ENCODE assay signal across 13 cellular contexts in the genomic region with DNA sequence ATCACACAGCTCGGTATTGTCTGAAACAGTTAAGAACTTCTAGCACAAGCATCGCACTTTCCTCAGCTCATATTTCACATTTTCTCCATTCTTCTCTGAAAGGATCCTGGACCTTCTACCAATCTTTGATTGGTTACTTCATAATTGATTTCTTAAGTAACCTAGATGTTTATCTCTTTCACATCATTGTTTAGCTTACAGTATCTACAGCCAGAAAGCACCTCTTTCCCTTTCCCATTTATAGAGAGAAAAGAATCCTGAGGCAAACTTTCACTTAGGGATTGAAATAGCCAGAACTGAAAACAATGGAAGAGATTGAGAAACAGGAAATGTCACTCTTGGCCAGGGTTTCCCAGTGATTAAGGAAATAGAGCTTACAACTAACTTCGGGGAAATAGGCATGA. TPM values are rescaled to one million over a fixed set of nuclear protein-coding genes. Genes with fewer than 3 reads are reported as not detected.
DNase-seq lines count a peak whose midpoint lies in the region; ATAC-seq and TF ChIP-seq lines count a peak whose summit lies in the region.
"Had no signal": no experiment of that assay in that cellular context is flagged by ENCODE, and none has a peak within 500 bp of the region (broad histone marks: within the 10 kb centered on the region; RNA-seq: fewer than 3 reads in every experiment).

No MANE protein-coding gene starts in this region.

- H3K9me3 ChIP-seq in RWPE2 (ENCODE audit: severe bottlenecking) (no peaks in the 10 kb centered on the region), esophagus squamous epithelium (no peaks in the 10 kb centered on the region), mucosa of stomach (ENCODE audit: control insufficient read depth, low read length) (no peaks in the 10 kb centered on the region), transverse colon (no peaks in the 10 kb centered on the region)

- TF ChIP-seq CTCF in RWPE2 (IDR thresholded peaks at IDR 0.05; ENCODE audit: poor library complexity, severe bottlenecking) (no peak), esophagus squamous epithelium (IDR thresholded peaks at IDR 0.05) (no peak), transverse colon (IDR thresholded peaks at IDR 0.05) (no peak)

- H3K4me3 ChIP-seq in RWPE2 (ENCODE audit: severe bottlenecking), result no peak overlapping the region
- peak overlapping the region in 3 of 4 donors; percentile 2 to 64 (median 41) for H3K4me3 ChIP-seq in esophagus squamous epithelium
- no peak overlapping the region for H3K4me3 ChIP-seq in mucosa of stomach (ENCODE audit: low read length)
- peak overlapping the region in 1 of 4 donors; percentile 30 for H3K4me3 ChIP-seq in transverse colon

- in situ Hi-C loops in transverse colon (cut with MboI; ENCODE audit: low pct_ligation_motif_present in 1 of 4, low pct_unique_long_range_greater_than_20kb in 1 of 4, low sequenced_read_pairs in 3 of 4), result no loop called here

- TF ChIP-seq EP300 in transverse colon (IDR thresholded peaks at IDR 0.05; ENCODE audit: low read depth), result no peak

- H3K4me1 ChIP-seq in RWPE2 (ENCODE audit: insufficient read depth, poor library complexity, severe bottlenecking), result peaks cover 9% of the 10 kb centered on the region
- H3K4me1 ChIP-seq in esophagus squamous epithelium, result peaks cover 0 to 87% (median 30%) of the 10 kb centered on the region in 3 donors
- no peaks in the 10 kb centered on the region for H3K4me1 ChIP-seq in mucosa of stomach (ENCODE audit: control insufficient read depth, insufficient read depth, low read length)
- peaks cover 0 to 21% (median 7%) of the 10 kb centered on the region in 4 donors for H3K4me1 ChIP-seq in transverse colon

- intact Hi-C loops in esophagus squamous epithelium (cut with DNase I) (no loop called here), transverse colon (cut with DNase I; ENCODE audit: low total_unique reads) (no loop called here)

- H3K9ac ChIP-seq in mucosa of stomach (ENCODE audit: low read length), result peak overlapping the region; percentile 33

- 5% methylated on average over 3 of the region's 3 CpGs for WGBS in esophagus squamous epithelium, 2 donors
- WGBS in transverse colon (ENCODE audit: low coverage in 1 of 2), 2 donors, result 31 to 39% methylated on average over 3 of the region's 3 CpGs

- ATAC-seq in RWPE2 (ENCODE audit: low read depth), result peak; percentile 85

- DNase-seq in RWPE2 (ENCODE audit: low spot score), result no peak
- no peak for DNase-seq in esophagus squamous epithelium (lab: John Stamatoyannopoulos, UW)
- no peak for DNase-seq in transverse colon
- no peak for DNase-seq in NCI-H146 treated with DMSO at 0.1 percent for 48 hours (lab: John Stamatoyannopoulos, UW; ENCODE audit: unreplicated experiment)
- DNase-seq in NCI-H748 (lab: John Stamatoyannopoulos, UW; ENCODE audit: unreplicated experiment), result no peak
- DNase-seq in GF-D8 (lab: John Stamatoyannopoulos, UW), result no peak
- DNase-seq in glomerular visceral epithelial cell (ENCODE audit: extremely low spot score), result no peak
- DNase-seq: activated CD4-positive, CD25-positive, alpha-beta regulatory T cell; activated naive CD4-positive, alpha-beta T cell treated with anti-CD3 and anti-CD28 coated beads for 36 hours; hippocampal formation; KG1; stimulated activated naive CD4-positive, alpha-beta T cell treated with Interleukin-2 at 50 U/mL for 16 hours had no signal

- H3K36me3 ChIP-seq in RWPE2 (ENCODE audit: low read depth), result no peaks in the 10 kb centered on the region
- no peaks in the 10 kb centered on the region for H3K36me3 ChIP-seq in esophagus squamous epithelium
- H3K36me3 ChIP-seq in mucosa of stomach (ENCODE audit: control insufficient read depth, insufficient read depth, low read length), result no peaks in the 10 kb centered on the region
- H3K36me3 ChIP-seq in transverse colon, result no peaks in the 10 kb centered on the region

- peak overlapping the region; percentile 51 for H3K27ac ChIP-seq in RWPE2 (ENCODE audit: poor library complexity, severe bottlenecking)
- peak overlapping the region; percentile 45 to 82 (median 69) for H3K27ac ChIP-seq in esophagus squamous epithelium
- H3K27ac ChIP-seq in transverse colon, result peak overlapping the region; percentile 43 to 78 (median 70)

- no peak for TF ChIP-seq POLR2A in esophagus squamous epithelium (IDR thresholded peaks at IDR 0.05)
- TF ChIP-seq POLR2A in transverse colon (IDR thresholded peaks at IDR 0.05), result no peak

- H3K27me3 ChIP-seq in RWPE2 (ENCODE audit: insufficient read depth, poor library complexity, severe bottlenecking) (no peaks in the 10 kb centered on the region), esophagus squamous epithelium (no peaks in the 10 kb centered on the region), mucosa of stomach (ENCODE audit: control insufficient read depth, insufficient read depth, low read length) (no peaks in the 10 kb centered on the region), transverse colon (no peaks in the 10 kb centered on the region)

RNA-seq across cellular contexts. Expression of gene IL33, which starts 2.5 kb away (rescaled TPM):
- total RNA-seq in esophagus squamous epithelium, result 10 to 100 TPM in 2 of 4 donors, 1 to 10 TPM in 2; 1.9 to 34.0 (median 18.0) TPM
- total RNA-seq in transverse colon, result 10 to 100 TPM in 1 of 4 donors, 1 to 10 TPM in 3; 2.2 to 25.1 (median 6.3) TPM
- total RNA-seq: activated naive CD4-positive, alpha-beta T cell treated with anti-CD3 and anti-CD28 coated beads for 36 hours had no signal

Comparison
In these comparisons a context has a peak if more than half of its experiments do, and no peak if none do; other contexts are left out.
1. H3K4me3 ChIP-seq: peak in esophagus squamous epithelium (3 of 4); none in RWPE2 (single experiment) and mucosa of stomach (single experiment).
2. Peak in every context shown above with its lines, with median percentiles within 50 percentile points of each other: H3K27ac ChIP-seq.